8 cellular contexts compared by ENCODE assay signal in the genomic region with DNA sequence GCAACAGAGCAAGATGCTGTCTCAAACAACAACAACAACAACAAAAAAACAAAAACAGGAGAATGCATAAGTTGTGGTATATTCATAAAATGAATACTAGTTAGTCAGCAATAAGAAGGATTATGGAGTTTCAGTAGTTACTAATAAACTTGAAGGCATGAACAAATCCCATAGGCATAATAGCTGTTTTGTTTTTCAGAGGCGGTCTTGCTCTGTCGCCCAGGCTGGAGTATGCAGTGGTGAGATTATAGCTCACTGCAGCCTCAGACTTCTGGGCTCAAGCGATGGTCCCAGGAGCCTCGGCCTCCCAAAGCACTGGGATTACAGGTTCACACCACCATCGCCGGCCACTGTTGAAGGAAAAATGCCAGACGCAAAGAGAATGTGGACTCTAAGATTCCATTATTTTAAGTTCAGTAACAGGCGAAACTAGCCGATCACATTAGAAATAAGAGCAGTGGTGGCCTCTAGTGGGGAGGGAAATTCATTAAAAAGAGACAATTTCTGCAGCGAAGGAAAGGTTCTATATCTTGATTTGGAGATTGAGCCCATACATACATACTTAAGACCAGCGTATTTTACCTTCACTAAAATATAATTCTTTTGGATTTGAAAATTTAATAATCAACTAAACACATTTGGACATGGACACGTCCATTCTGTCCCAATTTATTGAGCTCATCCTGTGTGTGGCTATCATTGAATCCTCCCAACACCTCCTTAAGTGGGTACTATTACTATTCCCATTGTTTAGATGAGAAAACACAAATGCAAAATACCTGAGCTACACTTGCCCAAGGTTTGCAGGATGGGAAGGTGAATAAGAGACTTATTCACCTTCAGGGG. TPM values are rescaled to one million over a fixed set of nuclear protein-coding genes. Genes with fewer than 3 reads are reported as not detected.
DNase-seq lines count a peak whose midpoint lies in the region; ATAC-seq and TF ChIP-seq lines count a peak whose summit lies in the region.

No MANE protein-coding gene starts in this region.

- WGBS in right lobe of liver (ENCODE audit: insufficient coverage, low coverage, low lambda C conversion rate, missing lambda C conversion rate) = 12% methylated on average over 12 of the region's 12 CpGs

- no peaks in the 10 kb centered on the region for H3K36me3 ChIP-seq in right lobe of liver

- ATAC-seq in GM18498 (IDR thresholded peaks at IDR 0.05; ENCODE audit: unreplicated experiment) = peak; percentile 32
- peak; percentile 61 to 69 (median 66) for ATAC-seq in right lobe of liver

- H3K4me3 ChIP-seq in AG04450 (ENCODE audit: low read depth, low read length) (no peak overlapping the region), WI38 (ENCODE audit: low read depth, low read length) (no peak overlapping the region), right lobe of liver (peak overlapping the region; percentile 42 to 60 (median 50))

- peaks cover 0 to 3% (median 0%) of the 10 kb centered on the region in 4 donors for H3K4me1 ChIP-seq in right lobe of liver

- no peak for TF ChIP-seq POLR2A in right lobe of liver (IDR thresholded peaks at IDR 0.05)

- no peaks in the 10 kb centered on the region for H3K9me3 ChIP-seq in AG04450 (ENCODE audit: control insufficient read depth, insufficient read depth, low read length)
- no peaks in the 10 kb centered on the region for H3K9me3 ChIP-seq in right lobe of liver

- peak; percentile 11 for DNase-seq in AG04450 (ENCODE audit: low read depth, low spot score)
- peak; percentile 22 for DNase-seq in NCI-H1694 treated with DMSO at 0.1 percent for 48 hours (lab: John Stamatoyannopoulos, UW)
- peak; percentile 71 for DNase-seq in dermis blood vessel endothelial cell
- DNase-seq in right lobe of liver = peak in 2 of 3 donors; percentile 57 to 61
- peak; percentile 32 for DNase-seq in stimulated activated CD8-positive, alpha-beta memory T cell treated with anti-CD3 and anti-CD28 coated beads, Interleukin-4, amount 100 ng/mL, for 48 hours
- no peak for DNase-seq in epidermal melanocyte (ENCODE audit: insufficient read length, low spot score)

- POLR2A ChIA-PET in AG04450 (lab: Yijun Ruan, JAX) = interaction anchor here (0.6 to 1.4 kb wide), 2 partner anchors 11 to 28 kb away, joined by 3 to 9 read pairs; partner anchors contain the start of gene HDAC11

- H3K27ac ChIP-seq in AG04450 (ENCODE audit: low read depth, low read length) (no peak overlapping the region), right lobe of liver (peak overlapping the region; percentile 90 to 96 (median 94))

- CTCF ChIA-PET in AG04450 (lab: Charles Lee) = interaction anchor here (0.6 to 4.8 kb wide), 59 partner anchors 8 to 562 kb away, joined by 3 to 136 read pairs (median 4); partner anchors contain the start of gene HDAC11

- H3K27me3 ChIP-seq in AG04450 (ENCODE audit: control insufficient read depth, insufficient read depth, low read length) = no peaks in the 10 kb centered on the region
- no peaks in the 10 kb centered on the region for H3K27me3 ChIP-seq in right lobe of liver

- TF ChIP-seq CTCF in AG04450 (IDR thresholded peaks at IDR 0.05; ENCODE audit: low read depth, low read length) = peak; percentile 73
- peak; percentile 36; the same call in 1 of the 2 replicates for TF ChIP-seq CTCF in WI38 (IDR thresholded peaks at IDR 0.05; ENCODE audit: low read depth, low read length)
- peak; percentile 62 to 74 (median 68) for TF ChIP-seq CTCF in right lobe of liver (IDR thresholded peaks at IDR 0.05)

- intact Hi-C loops in right lobe of liver (cut with DNase I) = no loop called here

RNA-seq across cellular contexts. Expression of gene HDAC11, which starts 27.4 kb away (rescaled TPM):
- 7.1 and 7.5 TPM in 2 replicates for polyA plus RNA-seq in AG04450 (2011; rRNA removed)
- polyA minus RNA-seq in AG04450 (2011; rRNA and poly(A)+ RNA removed) = 10.5 and 13.6 TPM in 2 replicates
- total RNA-seq in dermis blood vessel endothelial cell (8.8 and 10.5 TPM in 2 replicates), right lobe of liver (10 to 100 TPM in 1 of 6 experiments, 1 to 10 TPM in 5; 2.2 to 10.8 (median 5.0) TPM)

RNA-seq across cellular contexts. Expression of gene NUP210, which starts 32.6 kb away (rescaled TPM):
- 0.04 and 0.05 TPM in 2 replicates for polyA plus RNA-seq in AG04450 (2011; rRNA removed)
- 0.09 and 0.13 TPM in 2 replicates for polyA minus RNA-seq in AG04450 (2011; rRNA and poly(A)+ RNA removed)
- total RNA-seq in dermis blood vessel endothelial cell (2.6 and 9.0 TPM in 2 replicates), right lobe of liver (10 to 100 TPM; 11.7 to 17.7 (median 15.6) TPM)

Comparison
In these comparisons a context has a peak if more than half of its experiments do, and no peak if none do; other contexts are left out.
1. H3K4me3 ChIP-seq: peak in right lobe of liver (3 of 3); none in AG04450 (single experiment) and WI38 (single experiment).
2. Peak in every context shown above with its lines, with median percentiles within 50 percentile points of each other: CTCF ChIP-seq.